28 cellular contexts compared by ENCODE assay signal in genomic region chr2:209990838-209991237, GRCh38.
"Had no signal": no experiment of that assay in that cellular context is flagged by ENCODE, and none has a peak within 500 bp of the region (broad histone marks: within the 10 kb centered on the region; RNA-seq: fewer than 3 reads in every experiment).

No MANE protein-coding gene starts in this region.

- H3K4me3 Mint-ChIP-seq: mesothelial cell of epicardium; naive B cell; nephron; stimulated activated naive CD8-positive, alpha-beta T cell treated with anti-CD3 and anti-CD28 coated beads, Interleukin-15, amount 100 ng/mL, for 72 hours; type B pancreatic cell had no signal

- DNase-seq: dermis blood vessel endothelial cell; effector memory CD4-positive, alpha-beta T cell; foreskin melanocyte; glutamatergic neuron; heart right ventricle; hippocampal formation; left cardiac atrium; left lung; mesenchymal stem cell; mucosa of descending colon; naive B cell; nucleus accumbens; stimulated activated CD4-positive, alpha-beta T cell treated with anti-CD3 and anti-CD28 coated beads, Interleukin-12 subunit alpha, Interleukin-12 subunit beta, amount 100 ng/mL, for 4 hours; stimulated activated CD4-positive, alpha-beta T cell treated with anti-CD3 and anti-CD28 coated beads, Interleukin-1b, Interleukin-23, amount 100 ng/mL, for 48 hours; stimulated activated CD4-positive, alpha-beta T cell treated with anti-CD3 and anti-CD28 coated beads, Interleukin-4, amount 100 ng/mL, for 1 hour; stimulated activated CD8-positive, alpha-beta memory T cell treated with anti-CD3 and anti-CD28 coated beads, Interleukin-4, amount 100 ng/mL, for 48 hours; stimulated activated naive CD4-positive, alpha-beta T cell; stimulated activated naive CD8-positive, alpha-beta T cell treated with anti-CD3 and anti-CD28 coated beads, Interleukin-15, amount 100 ng/mL, for 72 hours; testis; tibial artery had no signal

- H3K4me1 Mint-ChIP-seq: mesothelial cell of epicardium; nephron; stimulated activated naive CD8-positive, alpha-beta T cell treated with anti-CD3 and anti-CD28 coated beads, Interleukin-15, amount 100 ng/mL, for 72 hours had no signal

- H3K27ac ChIP-seq: coronary artery, esophagus muscularis mucosa, heart right ventricle, left lung, prostate gland, right atrium auricular region, testis, tibial artery had no signal

- ATAC-seq: heart right ventricle; left cardiac atrium; left lung; mucosa of descending colon; sciatic nerve; stimulated activated naive CD8-positive, alpha-beta T cell treated with anti-CD3 and anti-CD28 coated beads, Interleukin-15, amount 100 ng/mL, for 72 hours had no signal

- H3K4me1 ChIP-seq: esophagus muscularis mucosa, prostate gland, right atrium auricular region, testis, tibial artery had no signal

- H3K9me3 Mint-ChIP-seq: mesothelial cell of epicardium; naive B cell; nephron; stimulated activated naive CD8-positive, alpha-beta T cell treated with anti-CD3 and anti-CD28 coated beads, Interleukin-15, amount 100 ng/mL, for 72 hours; type B pancreatic cell had no signal

- H3K27me3 ChIP-seq: esophagus muscularis mucosa, left lung, right atrium auricular region, testis, tibial artery had no signal

- H3K27ac Mint-ChIP-seq: mesothelial cell of epicardium; naive B cell; nephron; stimulated activated naive CD8-positive, alpha-beta T cell treated with anti-CD3 and anti-CD28 coated beads, Interleukin-15, amount 100 ng/mL, for 72 hours; type B pancreatic cell had no signal

- H3K36me3 Mint-ChIP-seq: mesothelial cell of epicardium, naive B cell, type B pancreatic cell had no signal
